1 cellular context compared by ENCODE assay signal in genomic region chr22:17106785-17107546, GRCh38.
TF ChIP-seq lines count a peak whose summit lies in the region.

No MANE protein-coding gene starts in this region.

TF ChIP-seq in GM12878, 131 proteins besides CTCF, POLR2A, EP300 and RAD21 (continued from another document):
- TF ChIP-seq, protein P1, sequence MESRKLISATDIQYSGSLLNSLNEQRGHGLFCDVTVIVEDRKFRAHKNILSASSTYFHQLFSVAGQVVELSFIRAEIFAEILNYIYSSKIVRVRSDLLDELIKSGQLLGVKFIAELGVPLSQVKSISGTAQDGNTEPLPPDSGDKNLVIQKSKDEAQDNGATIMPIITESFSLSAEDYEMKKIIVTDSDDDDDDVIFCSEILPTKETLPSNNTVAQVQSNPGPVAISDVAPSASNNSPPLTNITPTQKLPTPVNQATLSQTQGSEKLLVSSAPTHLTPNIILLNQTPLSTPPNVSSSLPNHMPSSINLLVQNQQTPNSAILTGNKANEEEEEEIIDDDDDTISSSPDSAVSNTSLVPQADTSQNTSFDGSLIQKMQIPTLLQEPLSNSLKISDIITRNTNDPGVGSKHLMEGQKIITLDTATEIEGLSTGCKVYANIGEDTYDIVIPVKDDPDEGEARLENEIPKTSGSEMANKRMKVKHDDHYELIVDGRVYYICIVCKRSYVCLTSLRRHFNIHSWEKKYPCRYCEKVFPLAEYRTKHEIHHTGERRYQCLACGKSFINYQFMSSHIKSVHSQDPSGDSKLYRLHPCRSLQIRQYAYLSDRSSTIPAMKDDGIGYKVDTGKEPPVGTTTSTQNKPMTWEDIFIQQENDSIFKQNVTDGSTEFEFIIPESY (IDR thresholded peaks at IDR 0.05) = no peak
- TF ChIP-seq HDGF (IDR thresholded peaks at IDR 0.05) = no peak
- no peak for TF ChIP-seq WRNIP1 (IDR thresholded peaks at IDR 0.05; ENCODE audit: borderline replicate concordance, low read depth, low read length)
- no peak for TF ChIP-seq LARP7 (IDR thresholded peaks at IDR 0.05)
- TF ChIP-seq RFX5 (IDR thresholded peaks at IDR 0.05; ENCODE audit: low read depth, low read length) = no peak
- no peak for TF ChIP-seq RELA (IDR thresholded peaks at IDR 0.05; ENCODE audit: borderline replicate concordance, partially characterized antibody)
- TF ChIP-seq NFIC (IDR thresholded peaks at IDR 0.05; ENCODE audit: low read depth, low read length) = no peak
